In the genomic region with DNA sequence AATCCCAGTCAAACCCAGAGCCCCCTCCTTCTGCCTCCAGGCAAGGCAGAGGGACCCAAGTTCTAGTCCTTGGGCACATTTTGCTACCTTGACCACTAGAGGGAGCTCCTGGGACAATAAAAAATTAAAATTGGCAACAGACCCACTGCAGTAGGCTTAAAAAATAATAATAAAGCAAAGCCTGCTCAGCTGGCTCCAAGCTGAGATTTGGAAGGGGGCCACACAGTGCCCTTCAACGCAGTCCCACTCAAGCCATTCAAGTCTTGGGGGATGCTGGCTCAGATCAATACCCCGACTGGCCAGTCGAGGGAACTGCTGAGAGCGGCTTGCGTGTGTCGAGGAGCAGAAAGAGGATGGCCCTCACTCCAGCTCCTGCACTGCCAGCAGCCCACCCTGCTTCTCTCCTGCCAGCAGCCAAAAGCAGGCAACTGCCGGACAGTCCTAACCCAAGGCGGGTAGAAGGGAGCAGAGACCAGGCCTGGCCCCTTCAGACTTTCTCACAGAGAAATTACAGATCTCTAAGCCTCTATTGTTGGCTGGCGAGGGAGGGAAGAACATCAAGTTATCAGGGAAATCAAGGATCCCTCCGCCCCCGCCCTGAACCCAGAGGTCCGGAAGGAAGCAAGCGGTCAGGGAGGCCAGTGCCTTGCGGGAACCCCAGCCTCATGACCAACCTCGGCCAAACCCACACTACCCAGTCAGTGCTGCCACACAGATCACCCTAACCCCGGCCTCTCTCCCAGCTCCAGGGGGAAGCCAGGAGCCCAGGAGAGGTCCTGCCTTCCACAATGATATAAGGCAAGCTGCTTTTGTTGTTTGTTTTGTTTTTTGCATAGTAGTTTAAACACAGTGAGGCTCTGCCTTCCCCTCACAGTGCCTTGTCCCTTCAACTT, we compare ENCODE assay signal across 8 cellular contexts. TPM values are rescaled to one million over a fixed set of nuclear protein-coding genes. Genes with fewer than 3 reads are reported as not detected.
DNase-seq lines count a peak whose midpoint lies in the region; ATAC-seq and TF ChIP-seq lines count a peak whose summit lies in the region.

No MANE protein-coding gene starts in this region.

- H3K27me3 ChIP-seq in colonic mucosa = no peaks in the 10 kb centered on the region
- no peaks in the 10 kb centered on the region for H3K27me3 ChIP-seq in liver (ENCODE audit: control insufficient read depth in 4 of 4, insufficient read depth in 4 of 4, low read length in 3 of 4)

- intact Hi-C loops in colonic mucosa (cut with DNase I) = loop anchor here (5.0 to 10.0 kb wide), 2 partner anchors 190 to 328 kb away; no protein-coding TSS in a partner anchor

- H3K9ac ChIP-seq in colonic mucosa (ENCODE audit: low read depth in 2 of 2, low read length in 2 of 2) (no peak overlapping the region), liver (ENCODE audit: low read depth in 1 of 2, low read length in 2 of 2) (no peak overlapping the region)

- DNase-seq in NCI-H510A treated with DMSO at 0.1 percent for 48 hours (lab: John Stamatoyannopoulos, UW) (peak; percentile 58), NCI-H510A (lab: John Stamatoyannopoulos, UW) (no peak), NCI-H2171 treated with DMSO at 0.1 percent for 48 hours (lab: John Stamatoyannopoulos, UW) (peak; percentile 61), colonic mucosa (peak; percentile 67)
- DNase-seq in activated CD4-positive, alpha-beta T cell treated with anti-CD3 and anti-CD28 coated beads for 48 hours = peak; percentile 58
- DNase-seq in stimulated activated CD8-positive, alpha-beta memory T cell treated with anti-CD3 and anti-CD28 coated beads, Interleukin-15, amount 100 ng/mL, for 1 hour (ENCODE audit: low read depth) = peak; percentile 34

- H3K4me3 ChIP-seq in colonic mucosa = no peak overlapping the region
- H3K4me3 ChIP-seq in liver (ENCODE audit: low read depth in 1 of 3, low read length in 3 of 3) = no peak overlapping the region

- H3K27ac ChIP-seq in colonic mucosa = peak overlapping the region; percentile 8
- H3K27ac ChIP-seq in liver (ENCODE audit: low read depth in 1 of 2, low read length in 2 of 2) = peak overlapping the region in 1 of 2 donors; percentile 29

- H3K36me3 ChIP-seq in colonic mucosa (no peaks in the 10 kb centered on the region), liver (ENCODE audit: control insufficient read depth in 4 of 4, insufficient read depth in 3 of 4, low read depth in 1 of 4, low read length in 3 of 4) (peaks cover 0 to 34% (median 9%) of the 10 kb centered on the region in 4 donors)

- TF ChIP-seq CTCF in colonic mucosa (IDR thresholded peaks at IDR 0.05) = peak; percentile 83
- TF ChIP-seq CTCF in liver (IDR thresholded peaks at IDR 0.05; ENCODE audit: low read depth, low read length, missing input control) = peak; percentile 65

- H3K4me1 ChIP-seq in colonic mucosa (peaks cover 7% of the 10 kb centered on the region), liver (ENCODE audit: control insufficient read depth in 4 of 4, insufficient read depth in 4 of 4, low read length in 3 of 4) (peaks cover 4 to 13% (median 11%) of the 10 kb centered on the region in 4 donors)

- WGBS in liver = 55% methylated on average over 16 of the region's 16 CpGs

- H3K9me3 ChIP-seq in colonic mucosa = no peaks in the 10 kb centered on the region
- H3K9me3 ChIP-seq in liver (ENCODE audit: control insufficient read depth in 4 of 4, low read length in 3 of 4) = no peaks in the 10 kb centered on the region

- peak; percentile 84 for TF ChIP-seq RAD21 in liver (IDR thresholded peaks at IDR 0.05)

- no peak for ATAC-seq in HG03565 (IDR thresholded peaks at IDR 0.05; ENCODE audit: unreplicated experiment)

TF ChIP-seq in liver, 16 proteins besides CTCF, POLR2A, EP300 and RAD21:
- TF ChIP-seq HNF4A (conservative IDR thresholded peaks at IDR 0.05) = peak in 1 of 2 donors; percentile 13
- TF ChIP-seq, protein P1, sequence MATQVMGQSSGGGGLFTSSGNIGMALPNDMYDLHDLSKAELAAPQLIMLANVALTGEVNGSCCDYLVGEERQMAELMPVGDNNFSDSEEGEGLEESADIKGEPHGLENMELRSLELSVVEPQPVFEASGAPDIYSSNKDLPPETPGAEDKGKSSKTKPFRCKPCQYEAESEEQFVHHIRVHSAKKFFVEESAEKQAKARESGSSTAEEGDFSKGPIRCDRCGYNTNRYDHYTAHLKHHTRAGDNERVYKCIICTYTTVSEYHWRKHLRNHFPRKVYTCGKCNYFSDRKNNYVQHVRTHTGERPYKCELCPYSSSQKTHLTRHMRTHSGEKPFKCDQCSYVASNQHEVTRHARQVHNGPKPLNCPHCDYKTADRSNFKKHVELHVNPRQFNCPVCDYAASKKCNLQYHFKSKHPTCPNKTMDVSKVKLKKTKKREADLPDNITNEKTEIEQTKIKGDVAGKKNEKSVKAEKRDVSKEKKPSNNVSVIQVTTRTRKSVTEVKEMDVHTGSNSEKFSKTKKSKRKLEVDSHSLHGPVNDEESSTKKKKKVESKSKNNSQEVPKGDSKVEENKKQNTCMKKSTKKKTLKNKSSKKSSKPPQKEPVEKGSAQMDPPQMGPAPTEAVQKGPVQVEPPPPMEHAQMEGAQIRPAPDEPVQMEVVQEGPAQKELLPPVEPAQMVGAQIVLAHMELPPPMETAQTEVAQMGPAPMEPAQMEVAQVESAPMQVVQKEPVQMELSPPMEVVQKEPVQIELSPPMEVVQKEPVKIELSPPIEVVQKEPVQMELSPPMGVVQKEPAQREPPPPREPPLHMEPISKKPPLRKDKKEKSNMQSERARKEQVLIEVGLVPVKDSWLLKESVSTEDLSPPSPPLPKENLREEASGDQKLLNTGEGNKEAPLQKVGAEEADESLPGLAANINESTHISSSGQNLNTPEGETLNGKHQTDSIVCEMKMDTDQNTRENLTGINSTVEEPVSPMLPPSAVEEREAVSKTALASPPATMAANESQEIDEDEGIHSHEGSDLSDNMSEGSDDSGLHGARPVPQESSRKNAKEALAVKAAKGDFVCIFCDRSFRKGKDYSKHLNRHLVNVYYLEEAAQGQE (IDR thresholded peaks at IDR 0.05) = no peak

RNA-seq across cellular contexts. Expression of a gene that starts 4.9 kb away (rescaled TPM):
- total RNA-seq in colonic mucosa (10 to 100 TPM in 1 of 2 donors, 1 to 10 TPM in 1; 7.9 to 13.0 TPM), liver (100 to 1,000 TPM; 162 to 287 TPM)
- 100 to 1,000 TPM; 201 to 424 TPM for polyA plus RNA-seq in liver

RNA-seq across cellular contexts. Expression of a gene that starts 47.8 kb away (rescaled TPM):
- total RNA-seq in colonic mucosa (not detected), liver (not detected)
- not detected for polyA plus RNA-seq in liver

RNA-seq across cellular contexts. Expression of a gene that starts 49.2 kb away (rescaled TPM):
- total RNA-seq in colonic mucosa = 10 to 100 TPM in 1 of 2 donors, 1 to 10 TPM in 1; 5.6 to 14.0 TPM
- 1 to 10 TPM; 2.6 to 7.4 TPM for total RNA-seq in liver
- polyA plus RNA-seq in liver = 1 to 10 TPM in 1 of 2 donors, under 1 TPM in 1; 0.88 to 3.4 TPM

Comparison
In these comparisons a context has a peak if more than half of its experiments do, and no peak if none do; other contexts are left out.
1. RNA of a gene that starts 4.9 kb away (total RNA-seq): 162 to 287 TPM in liver; 7.9 to 13.0 TPM in colonic mucosa; every median in the first group is over 10 times any median in the second.